ENCODE assay signal across 1 cellular context in genomic region chr17:39002991-39003715, GRCh38.
TF ChIP-seq lines count a peak whose summit lies in the region.

No MANE protein-coding gene starts in this region.

TF ChIP-seq in GM23338, 12 proteins besides CTCF, POLR2A, EP300 and RAD21 (continued from another document):
- TF ChIP-seq ZNF462 (CRISPR knock-in tag; IDR thresholded peaks at IDR 0.05) = no peak
- no peak for TF ChIP-seq ZNF331 (CRISPR knock-in tag; IDR thresholded peaks at IDR 0.05; ENCODE audit: low read depth)
- TF ChIP-seq ETS1 (IDR thresholded peaks at IDR 0.05) = no peak
- no peak for TF ChIP-seq EZH2phosphoT487 (IDR thresholded peaks at IDR 0.05; ENCODE audit: unreplicated experiment)
- TF ChIP-seq POLR2AphosphoS5 (IDR thresholded peaks at IDR 0.05; ENCODE audit: low read depth) = no peak
- TF ChIP-seq EZH2 (IDR thresholded peaks at IDR 0.05; ENCODE audit: low read depth, unreplicated experiment) = no peak
- no peak for TF ChIP-seq ZNF114 (CRISPR knock-in tag; IDR thresholded peaks at IDR 0.05)
- no peak for TF ChIP-seq STAT1 (IDR thresholded peaks at IDR 0.05; ENCODE audit: unreplicated experiment)
- TF ChIP-seq JUNB (IDR thresholded peaks at IDR 0.05; ENCODE audit: unreplicated experiment) = no peak
- TF ChIP-seq NANOG (IDR thresholded peaks at IDR 0.05; ENCODE audit: borderline replicate concordance) = no peak
